Comparison of ENCODE assay signal across 22 cellular contexts in the genomic region with DNA sequence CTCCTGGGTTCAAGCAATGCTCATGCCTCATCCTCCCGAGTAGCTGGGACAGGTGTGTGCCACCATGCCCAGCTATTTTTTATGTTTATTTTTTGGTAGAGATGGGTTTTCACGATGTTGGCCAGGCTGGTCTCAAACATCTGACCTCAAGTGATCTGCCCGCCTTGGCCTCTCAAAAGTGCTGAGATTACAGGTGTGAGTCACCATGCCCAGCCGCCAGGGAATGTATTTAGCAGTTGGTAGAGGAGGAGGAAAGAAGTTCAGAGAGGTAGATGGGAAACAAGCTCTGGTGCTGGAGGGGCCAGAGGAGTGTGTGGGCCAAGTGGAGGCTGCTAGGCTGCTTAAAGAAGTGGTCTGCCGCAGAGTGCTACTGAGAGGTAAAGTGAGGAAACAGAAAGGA. TPM values are rescaled to one million over a fixed set of nuclear protein-coding genes. Genes with fewer than 3 reads are reported as not detected.
DNase-seq lines count a peak whose midpoint lies in the region; ATAC-seq, FAIRE-seq and TF ChIP-seq lines count a peak whose summit lies in the region.
"Had no signal": no experiment of that assay in that cellular context is flagged by ENCODE, and none has a peak within 500 bp of the region (broad histone marks: within the 10 kb centered on the region; RNA-seq: fewer than 3 reads in every experiment).

No MANE protein-coding gene starts in this region.

- no peaks in the 10 kb centered on the region for H3K27me3 Mint-ChIP-seq in Caco-2 (ENCODE audit: insufficient read depth, unreplicated experiment)
- no peaks in the 10 kb centered on the region for H3K27me3 Mint-ChIP-seq in chondrocyte (ENCODE audit: low read depth)
- H3K27me3 Mint-ChIP-seq: CD4-positive, alpha-beta T cell had no signal

- in situ Hi-C loops in gastrocnemius medialis (cut with MboI; ENCODE audit: low sequenced_read_pairs in 4 of 4): no loop called here

- H3K4me1 Mint-ChIP-seq in Caco-2 (ENCODE audit: low read depth, unreplicated experiment) (peaks cover 26% of the 10 kb centered on the region), chondrocyte (ENCODE audit: low read depth) (peaks cover 18% of the 10 kb centered on the region)

- no peaks in the 10 kb centered on the region for H3K9me3 Mint-ChIP-seq in Caco-2 (ENCODE audit: unreplicated experiment)
- H3K9me3 Mint-ChIP-seq in chondrocyte (ENCODE audit: low read depth): no peaks in the 10 kb centered on the region
- H3K9me3 Mint-ChIP-seq: CD4-positive, alpha-beta T cell had no signal

- peaks cover 26% of the 10 kb centered on the region for H3K4me1 ChIP-seq in Caco-2
- peaks cover 2% of the 10 kb centered on the region in 2 donors for H3K4me1 ChIP-seq in small intestine (ENCODE audit: control insufficient read depth in 2 of 2, insufficient read depth in 1 of 2, low read depth in 1 of 2, low read length in 1 of 2)
- peaks cover 4% of the 10 kb centered on the region for H3K4me1 ChIP-seq in A673 (ENCODE audit: insufficient read depth, low read length, poor library complexity, severe bottlenecking)
- H3K4me1 ChIP-seq in gastrocnemius medialis: peaks cover under 1 to 5% of the 10 kb centered on the region in 2 donors
- H3K4me1 ChIP-seq: SJSA1 had no signal

- CTCF ChIA-PET in Caco-2 (lab: Charles Lee) (no interaction called here), A673 (lab: Charles Lee) (no interaction called here)

- peak overlapping the region; percentile 56 for H3K27ac Mint-ChIP-seq in Caco-2 (ENCODE audit: unreplicated experiment)
- H3K27ac Mint-ChIP-seq in chondrocyte (ENCODE audit: unreplicated experiment): peak overlapping the region; percentile 13
- H3K27ac Mint-ChIP-seq: CD4-positive, alpha-beta T cell had no signal

- no peak for TF ChIP-seq POLR2A in gastrocnemius medialis (IDR thresholded peaks at IDR 0.05)

- ATAC-seq in GM18861 (IDR thresholded peaks at IDR 0.05; ENCODE audit: unreplicated experiment) (no peak), gastrocnemius medialis (no peak)
- ATAC-seq: GM12878 had no signal

- intact Hi-C loops in Caco-2 (cut with micrococcal nuclease; ENCODE audit: unreplicated experiment): no loop called here
- intact Hi-C loops in A673 (cut with micrococcal nuclease; ENCODE audit: unreplicated experiment): no loop called here
- intact Hi-C loops in gastrocnemius medialis (cut with DNase I; ENCODE audit: low total_unique reads): no loop called here

- POLR2A ChIA-PET in Caco-2 (lab: Charles Lee) (no interaction called here), A673 (lab: Charles Lee; ENCODE audit: low non-redundant PET) (no interaction called here)

- TF ChIP-seq CTCF in Caco-2 (IDR thresholded peaks at IDR 0.05; ENCODE audit: insufficient read depth in 1 of 2, low read depth in 1 of 2, low read length in 1 of 2, severe bottlenecking in 1 of 2, unreplicated experiment in 1 of 2) (no peak), chondrocyte (IDR thresholded peaks at IDR 0.05) (no peak), A673 (conservative IDR thresholded peaks at IDR 0.05; ENCODE audit: low read depth, low read length) (no peak), gastrocnemius medialis (IDR thresholded peaks at IDR 0.05 in 4 of 5, conservative IDR thresholded peaks at IDR 0.05 in 1 of 5) (no peak)

- H3K9me3 ChIP-seq in Caco-2: no peaks in the 10 kb centered on the region
- H3K9me3 ChIP-seq in small intestine (ENCODE audit: control insufficient read depth, low read depth): no peaks in the 10 kb centered on the region
- H3K9me3 ChIP-seq in A673 (ENCODE audit: low read depth, low read length, poor library complexity, severe bottlenecking): no peaks in the 10 kb centered on the region
- no peaks in the 10 kb centered on the region for H3K9me3 ChIP-seq in gastrocnemius medialis
- H3K9me3 ChIP-seq: SJSA1 had no signal

- FAIRE-seq in small intestine (lab: Jason Lieb, UNC): no peak
- FAIRE-seq: GM12878, H1 had no signal

- no TSS peak for BruUV-seq in Caco-2 (replicated peaks; lab: Mats Ljungman, UMichigan)
- BruUV-seq in A673 (replicated peaks; lab: Mats Ljungman, UMichigan): no TSS peak

- H3K27me3 ChIP-seq in Caco-2 (replicated peaks; ENCODE audit: control insufficient read depth, insufficient read depth, low read length): no peaks in the 10 kb centered on the region
- no peaks in the 10 kb centered on the region for H3K27me3 ChIP-seq in small intestine (ENCODE audit: control insufficient read depth in 2 of 2, insufficient read depth in 2 of 2, low read length in 2 of 2)
- no peaks in the 10 kb centered on the region for H3K27me3 ChIP-seq in A673 (replicated peaks; ENCODE audit: insufficient read depth, low read depth, low read length, poor library complexity)
- H3K27me3 ChIP-seq in gastrocnemius medialis: no peaks in the 10 kb centered on the region
- H3K27me3 ChIP-seq: SJSA1 had no signal

- H3K27ac ChIP-seq in small intestine (ENCODE audit: low read depth in 1 of 2, low read length in 1 of 2): no peak overlapping the region
- no peak overlapping the region for H3K27ac ChIP-seq in A673 (ENCODE audit: low read depth, low read length, poor library complexity, severe bottlenecking)
- H3K27ac ChIP-seq in gastrocnemius medialis: no peak overlapping the region
- H3K27ac ChIP-seq: SJSA1 had no signal

- no peak overlapping the region for H3K4me3 Mint-ChIP-seq in Caco-2 (ENCODE audit: unreplicated experiment)
- no peak overlapping the region for H3K4me3 Mint-ChIP-seq in chondrocyte (ENCODE audit: unreplicated experiment)

- H3K4me3 ChIP-seq in Caco-2 (ENCODE audit: low read depth, low read length) (no peak overlapping the region), small intestine (ENCODE audit: low read depth in 1 of 2, low read length in 2 of 2) (no peak overlapping the region), A673 (ENCODE audit: low read depth, low read length, poor library complexity, severe bottlenecking) (no peak overlapping the region), gastrocnemius medialis (no peak overlapping the region)
- H3K4me3 ChIP-seq: GM12878, SJSA1 had no signal

- WGBS in small intestine, 3 donors: 70 to 92% (median 85%) methylated on average over 5 of the region's 5 CpGs

- H3K36me3 Mint-ChIP-seq in Caco-2 (ENCODE audit: insufficient read depth, unreplicated experiment): peaks cover 11% of the 10 kb centered on the region
- peaks cover 7% of the 10 kb centered on the region for H3K36me3 Mint-ChIP-seq in chondrocyte (ENCODE audit: low read depth)

- H3K36me3 ChIP-seq in Caco-2 (ENCODE audit: control insufficient read depth, insufficient read depth, low read length) (no peaks in the 10 kb centered on the region), small intestine (ENCODE audit: control insufficient read depth in 2 of 2, insufficient read depth in 2 of 2, low read length in 2 of 2) (peaks cover 0 to 2% of the 10 kb centered on the region in 2 donors), A673 (ENCODE audit: insufficient read depth, low read length, poor library complexity, severe bottlenecking) (no peaks in the 10 kb centered on the region), gastrocnemius medialis (no peaks in the 10 kb centered on the region)
- H3K36me3 ChIP-seq: SJSA1 had no signal

- DNase-seq in Caco-2 (no peak), M059J (ENCODE audit: low read depth) (peak; percentile 82), chondrocyte (ENCODE audit: low spot score) (no peak), small intestine (peak; percentile 46), A673 (ENCODE audit: low spot score) (no peak), gastrocnemius medialis (no peak)
- no peak for DNase-seq in activated T-cell treated with anti-CD3 and anti-CD28 coated beads, Interleukin-2, amount 50 U/mL, for 48 hours
- DNase-seq: ACHN; AML-193; Calu3; CD4-positive, alpha-beta T cell; DMS79; GDM1; Karpas-422; NCI-H1417; NCI-H1930; NCI-H2171 treated with DMSO at 0.1 percent for 48 hours; NCI-H774 had no signal

RNA-seq across cellular contexts. Expression of gene DOP1B, which starts 6.0 kb away (rescaled TPM):
- total RNA-seq in Caco-2 (2022) (15.9 and 16.7 TPM in 2 replicates), chondrocyte (17.1 to 23.1 TPM (median 17.8 TPM) in 3 replicates), A673 (2021) (16.2 and 16.5 TPM in 2 replicates), gastrocnemius medialis (10 to 100 TPM; 10.4 to 16.5 (median 13.5) TPM)
- 46.8 and 54.3 TPM in 2 replicates for total RNA-seq in M059J (2014; rRNA removed; shearing (Covaris generic))
- 10 to 100 TPM in 2 of 3 donors, 1 to 10 TPM in 1; 8.4 to 13.7 (median 10.1) TPM for polyA plus RNA-seq in small intestine

RNA-seq across cellular contexts. Expression of gene CBR3, which starts 27.8 kb away (rescaled TPM):
- total RNA-seq in Caco-2 (2022): 0.46 TPM in 1 of 2 replicates, not detected in the other
- 57.9 and 75.6 TPM in 2 replicates for total RNA-seq in M059J (2014; rRNA removed; shearing (Covaris generic))
- total RNA-seq in chondrocyte: 3.4 to 7.4 TPM (median 3.5 TPM) in 3 replicates
- polyA plus RNA-seq in small intestine: 1 to 10 TPM in 1 of 3 donors, under 1 TPM in 2; 0.54 to 9.0 (median 0.67) TPM
- total RNA-seq in A673 (2021): 12.3 and 15.5 TPM in 2 replicates
- total RNA-seq in gastrocnemius medialis: 1 to 10 TPM in 3 of 4 donors, under 1 TPM in 1; 0.80 to 2.9 (median 1.8) TPM

Comparison
In these comparisons a context has a peak if more than half of its experiments do, and no peak if none do; other contexts are left out.
1. DNase-seq: peak in M059J (single experiment) and small intestine (single experiment); none in Caco-2 (0 of 2), chondrocyte (single experiment), A673 (single experiment), activated T-cell treated with anti-CD3 and anti-CD28 coated beads, Interleukin-2, amount 50 U/mL, for 48 hours (0 of 2) and gastrocnemius medialis (0 of 2).